1 cellular context compared by ENCODE assay signal in the genomic region with DNA sequence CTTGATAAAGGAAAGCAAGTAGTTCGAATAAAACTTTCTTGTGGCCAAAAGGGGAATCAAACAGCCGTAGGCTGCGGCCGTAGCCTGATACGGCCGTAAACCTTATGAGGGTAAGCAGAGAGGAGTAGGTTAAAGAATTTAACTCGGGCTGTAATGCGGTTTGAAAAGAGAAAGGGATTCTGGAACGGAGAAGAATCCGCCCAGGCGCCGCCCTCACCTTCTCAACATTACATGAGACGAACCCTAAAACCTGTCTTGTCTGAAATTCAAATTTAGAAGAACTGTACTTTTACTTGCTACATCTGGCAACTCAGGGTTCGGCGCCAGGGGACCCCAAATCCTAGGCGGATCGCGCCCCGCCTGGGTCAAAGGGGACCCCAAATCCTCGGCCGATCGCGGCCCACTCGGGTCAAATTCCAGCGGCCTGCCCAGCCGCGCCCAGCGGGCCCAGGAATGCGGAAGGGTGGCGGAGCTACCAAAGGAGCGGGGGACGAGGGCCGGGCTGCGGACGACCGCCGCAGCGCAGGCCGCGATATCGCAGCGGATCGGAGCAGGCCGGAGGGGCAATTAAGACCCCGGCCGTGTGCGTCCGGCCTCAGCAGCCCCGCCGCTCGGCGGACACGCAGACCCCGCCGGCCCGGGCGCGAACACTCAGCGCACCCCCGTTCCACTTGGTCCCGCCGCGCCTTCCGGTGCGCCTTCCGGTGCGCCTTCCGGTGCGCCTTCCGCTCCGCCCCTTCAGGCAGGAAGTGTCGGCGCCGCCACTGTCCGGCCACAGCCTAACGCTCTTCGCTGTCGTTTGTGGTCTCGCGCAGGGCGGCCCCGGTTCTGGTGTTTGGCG.
TF ChIP-seq lines count a peak whose summit lies in the region.

A gene (plus strand): TSS at position 741 of the 841 bp plus-strand sequence. CDS start 10,766 bp downstream, outside the sequence.

TF ChIP-seq in HepG2, 621 proteins besides CTCF, POLR2A, EP300 and RAD21 (continued from another document and continues in another):
- TF ChIP-seq HMG20A (CRISPR knock-in tag; IDR thresholded peaks at IDR 0.05; ENCODE audit: borderline replicate concordance), result no peak
- TF ChIP-seq, protein P1, sequence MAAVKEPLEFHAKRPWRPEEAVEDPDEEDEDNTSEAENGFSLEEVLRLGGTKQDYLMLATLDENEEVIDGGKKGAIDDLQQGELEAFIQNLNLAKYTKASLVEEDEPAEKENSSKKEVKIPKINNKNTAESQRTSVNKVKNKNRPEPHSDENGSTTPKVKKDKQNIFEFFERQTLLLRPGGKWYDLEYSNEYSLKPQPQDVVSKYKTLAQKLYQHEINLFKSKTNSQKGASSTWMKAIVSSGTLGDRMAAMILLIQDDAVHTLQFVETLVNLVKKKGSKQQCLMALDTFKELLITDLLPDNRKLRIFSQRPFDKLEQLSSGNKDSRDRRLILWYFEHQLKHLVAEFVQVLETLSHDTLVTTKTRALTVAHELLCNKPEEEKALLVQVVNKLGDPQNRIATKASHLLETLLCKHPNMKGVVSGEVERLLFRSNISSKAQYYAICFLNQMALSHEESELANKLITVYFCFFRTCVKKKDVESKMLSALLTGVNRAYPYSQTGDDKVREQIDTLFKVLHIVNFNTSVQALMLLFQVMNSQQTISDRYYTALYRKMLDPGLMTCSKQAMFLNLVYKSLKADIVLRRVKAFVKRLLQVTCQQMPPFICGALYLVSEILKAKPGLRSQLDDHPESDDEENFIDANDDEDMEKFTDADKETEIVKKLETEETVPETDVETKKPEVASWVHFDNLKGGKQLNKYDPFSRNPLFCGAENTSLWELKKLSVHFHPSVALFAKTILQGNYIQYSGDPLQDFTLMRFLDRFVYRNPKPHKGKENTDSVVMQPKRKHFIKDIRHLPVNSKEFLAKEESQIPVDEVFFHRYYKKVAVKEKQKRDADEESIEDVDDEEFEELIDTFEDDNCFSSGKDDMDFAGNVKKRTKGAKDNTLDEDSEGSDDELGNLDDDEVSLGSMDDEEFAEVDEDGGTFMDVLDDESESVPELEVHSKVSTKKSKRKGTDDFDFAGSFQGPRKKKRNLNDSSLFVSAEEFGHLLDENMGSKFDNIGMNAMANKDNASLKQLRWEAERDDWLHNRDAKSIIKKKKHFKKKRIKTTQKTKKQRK (IDR thresholded peaks at IDR 0.05; ENCODE audit: low read length), result no peak
- TF ChIP-seq, protein P2, sequence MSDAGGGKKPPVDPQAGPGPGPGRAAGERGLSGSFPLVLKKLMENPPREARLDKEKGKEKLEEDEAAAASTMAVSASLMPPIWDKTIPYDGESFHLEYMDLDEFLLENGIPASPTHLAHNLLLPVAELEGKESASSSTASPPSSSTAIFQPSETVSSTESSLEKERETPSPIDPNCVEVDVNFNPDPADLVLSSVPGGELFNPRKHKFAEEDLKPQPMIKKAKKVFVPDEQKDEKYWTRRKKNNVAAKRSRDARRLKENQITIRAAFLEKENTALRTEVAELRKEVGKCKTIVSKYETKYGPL (CRISPR knock-in tag; IDR thresholded peaks at IDR 0.05), result no peak
- TF ChIP-seq PLRG1 (conservative IDR thresholded peaks at IDR 0.05), result no peak
- TF ChIP-seq MAFF (IDR thresholded peaks at IDR 0.05; ENCODE audit: low read depth, low read length), result no peak
- TF ChIP-seq SIN3A (IDR thresholded peaks at IDR 0.05; ENCODE audit: borderline replicate concordance, low read depth, low read length), result peak; percentile 87; the same call in 1 of the 2 replicates
- TF ChIP-seq, protein P3, sequence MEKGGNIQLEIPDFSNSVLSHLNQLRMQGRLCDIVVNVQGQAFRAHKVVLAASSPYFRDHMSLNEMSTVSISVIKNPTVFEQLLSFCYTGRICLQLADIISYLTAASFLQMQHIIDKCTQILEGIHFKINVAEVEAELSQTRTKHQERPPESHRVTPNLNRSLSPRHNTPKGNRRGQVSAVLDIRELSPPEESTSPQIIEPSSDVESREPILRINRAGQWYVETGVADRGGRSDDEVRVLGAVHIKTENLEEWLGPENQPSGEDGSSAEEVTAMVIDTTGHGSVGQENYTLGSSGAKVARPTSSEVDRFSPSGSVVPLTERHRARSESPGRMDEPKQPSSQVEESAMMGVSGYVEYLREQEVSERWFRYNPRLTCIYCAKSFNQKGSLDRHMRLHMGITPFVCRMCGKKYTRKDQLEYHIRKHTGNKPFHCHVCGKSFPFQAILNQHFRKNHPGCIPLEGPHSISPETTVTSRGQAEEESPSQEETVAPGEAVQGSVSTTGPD (CRISPR knock-in tag; IDR thresholded peaks at IDR 0.05), result no peak
- TF ChIP-seq ZNF792 (CRISPR knock-in tag; IDR thresholded peaks at IDR 0.05), result no peak
- 0 out of 2 replicates have a peak, but pooled peaks have one; percentile 25 for TF ChIP-seq IRF2 (CRISPR knock-in tag; IDR thresholded peaks at IDR 0.05)
- peak; percentile 46; the same call in 1 of the 2 replicates for TF ChIP-seq SOX5 (CRISPR knock-in tag; IDR thresholded peaks at IDR 0.05; ENCODE audit: borderline replicate concordance)
- no peak for TF ChIP-seq ZMYM2 (CRISPR knock-in tag; IDR thresholded peaks at IDR 0.05)
- TF ChIP-seq ZNF772 (CRISPR knock-in tag; IDR thresholded peaks at IDR 0.05), result peak; percentile 23; the same call in 1 of the 2 replicates
- TF ChIP-seq ZNF713 (CRISPR knock-in tag; IDR thresholded peaks at IDR 0.05), result no peak
- peak; percentile 64; the same call in 1 of the 2 replicates for TF ChIP-seq SMAD3 (CRISPR knock-in tag; IDR thresholded peaks at IDR 0.05)
- TF ChIP-seq KLF9 (CRISPR knock-in tag; IDR thresholded peaks at IDR 0.05; ENCODE audit: low read depth), result no peak
- TF ChIP-seq TAF15 (IDR thresholded peaks at IDR 0.05; ENCODE audit: low read depth, low read length, poor library complexity, severe bottlenecking), result no peak
- TF ChIP-seq, protein P4, sequence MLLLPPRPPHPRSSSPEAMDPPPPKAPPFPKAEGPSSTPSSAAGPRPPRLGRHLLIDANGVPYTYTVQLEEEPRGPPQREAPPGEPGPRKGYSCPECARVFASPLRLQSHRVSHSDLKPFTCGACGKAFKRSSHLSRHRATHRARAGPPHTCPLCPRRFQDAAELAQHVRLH (CRISPR knock-in tag; IDR thresholded peaks at IDR 0.05; ENCODE audit: borderline replicate concordance, low read depth), result no peak
- TF ChIP-seq ZNF329 (CRISPR knock-in tag; IDR thresholded peaks at IDR 0.05; ENCODE audit: low read depth), result peak; percentile 47; the same call in 1 of the 2 replicates
- TF ChIP-seq TBP (CRISPR knock-in tag; IDR thresholded peaks at IDR 0.05), result no peak
- 0 out of 2 replicates have a peak, but pooled peaks have one; percentile 40 for TF ChIP-seq ERF (CRISPR knock-in tag; IDR thresholded peaks at IDR 0.05)
- no peak for TF ChIP-seq RBAK (CRISPR knock-in tag; IDR thresholded peaks at IDR 0.05)
- TF ChIP-seq, protein P5, sequence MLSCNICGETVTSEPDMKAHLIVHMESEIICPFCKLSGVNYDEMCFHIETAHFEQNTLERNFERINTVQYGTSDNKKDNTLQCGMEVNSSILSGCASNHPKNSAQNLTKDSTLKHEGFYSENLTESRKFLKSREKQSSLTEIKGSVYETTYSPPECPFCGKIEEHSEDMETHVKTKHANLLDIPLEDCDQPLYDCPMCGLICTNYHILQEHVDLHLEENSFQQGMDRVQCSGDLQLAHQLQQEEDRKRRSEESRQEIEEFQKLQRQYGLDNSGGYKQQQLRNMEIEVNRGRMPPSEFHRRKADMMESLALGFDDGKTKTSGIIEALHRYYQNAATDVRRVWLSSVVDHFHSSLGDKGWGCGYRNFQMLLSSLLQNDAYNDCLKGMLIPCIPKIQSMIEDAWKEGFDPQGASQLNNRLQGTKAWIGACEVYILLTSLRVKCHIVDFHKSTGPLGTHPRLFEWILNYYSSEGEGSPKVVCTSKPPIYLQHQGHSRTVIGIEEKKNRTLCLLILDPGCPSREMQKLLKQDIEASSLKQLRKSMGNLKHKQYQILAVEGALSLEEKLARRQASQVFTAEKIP (CRISPR knock-in tag; IDR thresholded peaks at IDR 0.05; ENCODE audit: borderline replicate concordance), result no peak
- no peak for TF ChIP-seq CEBPB (IDR thresholded peaks at IDR 0.05; ENCODE audit: borderline replicate concordance, low read depth, low read length)
- TF ChIP-seq, protein P6, sequence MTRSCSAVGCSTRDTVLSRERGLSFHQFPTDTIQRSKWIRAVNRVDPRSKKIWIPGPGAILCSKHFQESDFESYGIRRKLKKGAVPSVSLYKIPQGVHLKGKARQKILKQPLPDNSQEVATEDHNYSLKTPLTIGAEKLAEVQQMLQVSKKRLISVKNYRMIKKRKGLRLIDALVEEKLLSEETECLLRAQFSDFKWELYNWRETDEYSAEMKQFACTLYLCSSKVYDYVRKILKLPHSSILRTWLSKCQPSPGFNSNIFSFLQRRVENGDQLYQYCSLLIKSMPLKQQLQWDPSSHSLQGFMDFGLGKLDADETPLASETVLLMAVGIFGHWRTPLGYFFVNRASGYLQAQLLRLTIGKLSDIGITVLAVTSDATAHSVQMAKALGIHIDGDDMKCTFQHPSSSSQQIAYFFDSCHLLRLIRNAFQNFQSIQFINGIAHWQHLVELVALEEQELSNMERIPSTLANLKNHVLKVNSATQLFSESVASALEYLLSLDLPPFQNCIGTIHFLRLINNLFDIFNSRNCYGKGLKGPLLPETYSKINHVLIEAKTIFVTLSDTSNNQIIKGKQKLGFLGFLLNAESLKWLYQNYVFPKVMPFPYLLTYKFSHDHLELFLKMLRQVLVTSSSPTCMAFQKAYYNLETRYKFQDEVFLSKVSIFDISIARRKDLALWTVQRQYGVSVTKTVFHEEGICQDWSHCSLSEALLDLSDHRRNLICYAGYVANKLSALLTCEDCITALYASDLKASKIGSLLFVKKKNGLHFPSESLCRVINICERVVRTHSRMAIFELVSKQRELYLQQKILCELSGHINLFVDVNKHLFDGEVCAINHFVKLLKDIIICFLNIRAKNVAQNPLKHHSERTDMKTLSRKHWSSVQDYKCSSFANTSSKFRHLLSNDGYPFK (CRISPR knock-in tag; IDR thresholded peaks at IDR 0.05; ENCODE audit: borderline replicate concordance), result no peak
- peak; percentile 96 for TF ChIP-seq GABPB1 (CRISPR knock-in tag; IDR thresholded peaks at IDR 0.05)
- TF ChIP-seq ZFP1 (CRISPR knock-in tag; IDR thresholded peaks at IDR 0.05), result peak; percentile 33; the same call in 1 of the 2 replicates
- no peak for TF ChIP-seq GTF2F1 (IDR thresholded peaks at IDR 0.05; ENCODE audit: low read length)
- TF ChIP-seq, protein P7, sequence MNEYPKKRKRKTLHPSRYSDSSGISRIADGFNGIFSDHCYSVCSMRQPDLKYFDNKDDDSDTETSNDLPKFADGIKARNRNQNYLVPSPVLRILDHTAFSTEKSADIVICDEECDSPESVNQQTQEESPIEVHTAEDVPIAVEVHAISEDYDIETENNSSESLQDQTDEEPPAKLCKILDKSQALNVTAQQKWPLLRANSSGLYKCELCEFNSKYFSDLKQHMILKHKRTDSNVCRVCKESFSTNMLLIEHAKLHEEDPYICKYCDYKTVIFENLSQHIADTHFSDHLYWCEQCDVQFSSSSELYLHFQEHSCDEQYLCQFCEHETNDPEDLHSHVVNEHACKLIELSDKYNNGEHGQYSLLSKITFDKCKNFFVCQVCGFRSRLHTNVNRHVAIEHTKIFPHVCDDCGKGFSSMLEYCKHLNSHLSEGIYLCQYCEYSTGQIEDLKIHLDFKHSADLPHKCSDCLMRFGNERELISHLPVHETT (CRISPR knock-in tag; conservative IDR thresholded peaks at IDR 0.05), result no peak
- no peak for TF ChIP-seq ZNF749 (CRISPR knock-in tag; IDR thresholded peaks at IDR 0.05; ENCODE audit: borderline replicate concordance)
- TF ChIP-seq LCORL (IDR thresholded peaks at IDR 0.05), result peak; percentile 87
- TF ChIP-seq LCORL (CRISPR knock-in tag; IDR thresholded peaks at IDR 0.05), result peak; percentile 93
- no peak for TF ChIP-seq CCAR2 (optimal IDR thresholded peaks at IDR 0.05; ENCODE audit: low read depth, low read length)
- TF ChIP-seq CEBPG (CRISPR knock-in tag; IDR thresholded peaks at IDR 0.05), result no peak; the same call in 1 of the 2 replicates
- TF ChIP-seq ZNF782 (CRISPR knock-in tag; IDR thresholded peaks at IDR 0.05; ENCODE audit: borderline replicate concordance), result no peak
- peak; percentile 71; the same call in 1 of the 2 replicates for TF ChIP-seq ZFAT (CRISPR knock-in tag; conservative IDR thresholded peaks at IDR 0.05)
- TF ChIP-seq ZNF570 (CRISPR knock-in tag; IDR thresholded peaks at IDR 0.05; ENCODE audit: borderline replicate concordance), result no peak
- TF ChIP-seq, protein P8, sequence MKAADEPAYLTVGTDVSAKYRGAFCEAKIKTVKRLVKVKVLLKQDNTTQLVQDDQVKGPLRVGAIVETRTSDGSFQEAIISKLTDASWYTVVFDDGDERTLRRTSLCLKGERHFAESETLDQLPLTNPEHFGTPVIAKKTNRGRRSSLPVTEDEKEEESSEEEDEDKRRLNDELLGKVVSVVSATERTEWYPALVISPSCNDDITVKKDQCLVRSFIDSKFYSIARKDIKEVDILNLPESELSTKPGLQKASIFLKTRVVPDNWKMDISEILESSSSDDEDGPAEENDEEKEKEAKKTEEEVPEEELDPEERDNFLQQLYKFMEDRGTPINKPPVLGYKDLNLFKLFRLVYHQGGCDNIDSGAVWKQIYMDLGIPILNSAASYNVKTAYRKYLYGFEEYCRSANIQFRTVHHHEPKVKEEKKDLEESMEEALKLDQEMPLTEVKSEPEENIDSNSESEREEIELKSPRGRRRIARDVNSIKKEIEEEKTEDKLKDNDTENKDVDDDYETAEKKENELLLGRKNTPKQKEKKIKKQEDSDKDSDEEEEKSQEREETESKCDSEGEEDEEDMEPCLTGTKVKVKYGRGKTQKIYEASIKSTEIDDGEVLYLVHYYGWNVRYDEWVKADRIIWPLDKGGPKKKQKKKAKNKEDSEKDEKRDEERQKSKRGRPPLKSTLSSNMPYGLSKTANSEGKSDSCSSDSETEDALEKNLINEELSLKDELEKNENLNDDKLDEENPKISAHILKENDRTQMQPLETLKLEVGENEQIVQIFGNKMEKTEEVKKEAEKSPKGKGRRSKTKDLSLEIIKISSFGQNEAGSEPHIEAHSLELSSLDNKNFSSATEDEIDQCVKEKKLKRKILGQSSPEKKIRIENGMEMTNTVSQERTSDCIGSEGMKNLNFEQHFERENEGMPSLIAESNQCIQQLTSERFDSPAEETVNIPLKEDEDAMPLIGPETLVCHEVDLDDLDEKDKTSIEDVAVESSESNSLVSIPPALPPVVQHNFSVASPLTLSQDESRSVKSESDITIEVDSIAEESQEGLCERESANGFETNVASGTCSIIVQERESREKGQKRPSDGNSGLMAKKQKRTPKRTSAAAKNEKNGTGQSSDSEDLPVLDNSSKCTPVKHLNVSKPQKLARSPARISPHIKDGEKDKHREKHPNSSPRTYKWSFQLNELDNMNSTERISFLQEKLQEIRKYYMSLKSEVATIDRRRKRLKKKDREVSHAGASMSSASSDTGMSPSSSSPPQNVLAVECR (CRISPR knock-in tag; IDR thresholded peaks at IDR 0.05; ENCODE audit: borderline replicate concordance), result peak; percentile 97
- TF ChIP-seq SRSF1 (optimal IDR thresholded peaks at IDR 0.05; ENCODE audit: low read depth, low read length), result no peak
